Comparison of ENCODE assay signal across 1 cellular context in genomic region chr2:152471013-152471412, GRCh38.
TF ChIP-seq lines count a peak whose summit lies in the region.

No MANE protein-coding gene starts in this region.

TF ChIP-seq in HepG2, 621 proteins besides CTCF, POLR2A, EP300 and RAD21 (continued from another document and continues in another):
- TF ChIP-seq HOXA5 (CRISPR knock-in tag; IDR thresholded peaks at IDR 0.05) = 0 out of 2 replicates have a peak, but pooled peaks have one; percentile 21
- TF ChIP-seq ATF7-NPFF (CRISPR knock-in tag; IDR thresholded peaks at IDR 0.05; ENCODE audit: low read depth) = no peak
- no peak for TF ChIP-seq ZNF276 (CRISPR knock-in tag; IDR thresholded peaks at IDR 0.05; ENCODE audit: low read depth)
- TF ChIP-seq JARID2 (CRISPR knock-in tag; IDR thresholded peaks at IDR 0.05; ENCODE audit: insufficient replicate concordance) = no peak
- TF ChIP-seq ZNF136 (CRISPR knock-in tag; IDR thresholded peaks at IDR 0.05; ENCODE audit: low read depth) = no peak
- TF ChIP-seq GMEB2 (CRISPR knock-in tag; IDR thresholded peaks at IDR 0.05; ENCODE audit: low read depth) = no peak
- TF ChIP-seq GATA4 (IDR thresholded peaks at IDR 0.05; ENCODE audit: borderline replicate concordance, low read depth) = no peak
- no peak for TF ChIP-seq KAT7 (CRISPR knock-in tag; IDR thresholded peaks at IDR 0.05; ENCODE audit: borderline replicate concordance)
- TF ChIP-seq RFXAP (CRISPR knock-in tag; IDR thresholded peaks at IDR 0.05; ENCODE audit: borderline replicate concordance) = no peak
- no peak for TF ChIP-seq DZIP1 (CRISPR knock-in tag; IDR thresholded peaks at IDR 0.05)
- no peak for TF ChIP-seq MNT (IDR thresholded peaks at IDR 0.05)
- TF ChIP-seq ZNF44 (CRISPR knock-in tag; IDR thresholded peaks at IDR 0.05) = no peak
- no peak for TF ChIP-seq KLF16 (CRISPR knock-in tag; IDR thresholded peaks at IDR 0.05)
- no peak for TF ChIP-seq TCF7L2 (IDR thresholded peaks at IDR 0.05; ENCODE audit: low read depth, low read length)
- no peak for TF ChIP-seq IKZF1 (IDR thresholded peaks at IDR 0.05)
- no peak for TF ChIP-seq EZH2 (conservative IDR thresholded peaks at IDR 0.05; ENCODE audit: low read depth, low read length)
- no peak for TF ChIP-seq FOXJ3 (CRISPR knock-in tag; IDR thresholded peaks at IDR 0.05; ENCODE audit: borderline replicate concordance)
- no peak for TF ChIP-seq ZNF616 (CRISPR knock-in tag; IDR thresholded peaks at IDR 0.05; ENCODE audit: low read depth)
- no peak for TF ChIP-seq DRAP1 (CRISPR knock-in tag; IDR thresholded peaks at IDR 0.05)
- TF ChIP-seq ZGPAT (CRISPR knock-in tag; IDR thresholded peaks at IDR 0.05) = no peak
- no peak for TF ChIP-seq ZNF263 (CRISPR knock-in tag; IDR thresholded peaks at IDR 0.05)
- TF ChIP-seq RFX3 (CRISPR knock-in tag; IDR thresholded peaks at IDR 0.05) = no peak
- no peak for TF ChIP-seq LCORL (IDR thresholded peaks at IDR 0.05)
- TF ChIP-seq LCORL (CRISPR knock-in tag; IDR thresholded peaks at IDR 0.05) = no peak
- no peak for TF ChIP-seq MED13 (CRISPR knock-in tag; IDR thresholded peaks at IDR 0.05)
- no peak for TF ChIP-seq TOPORS (CRISPR knock-in tag; IDR thresholded peaks at IDR 0.05)
- TF ChIP-seq ZNF138 (CRISPR knock-in tag; IDR thresholded peaks at IDR 0.05; ENCODE audit: low read depth) = no peak
- no peak for TF ChIP-seq TCF12 (IDR thresholded peaks at IDR 0.05)
- TF ChIP-seq TCF12 (CRISPR knock-in tag; IDR thresholded peaks at IDR 0.05) = no peak
- TF ChIP-seq MLX (CRISPR knock-in tag; IDR thresholded peaks at IDR 0.05) = no peak
- TF ChIP-seq ZNF850 (CRISPR knock-in tag; conservative IDR thresholded peaks at IDR 0.05) = no peak
- no peak for TF ChIP-seq ZNF790 (CRISPR knock-in tag; IDR thresholded peaks at IDR 0.05; ENCODE audit: borderline replicate concordance)
- TF ChIP-seq NFIC (IDR thresholded peaks at IDR 0.05; ENCODE audit: low read length) = no peak
- no peak for TF ChIP-seq THAP7 (CRISPR knock-in tag; IDR thresholded peaks at IDR 0.05)
- TF ChIP-seq NFAT5 (CRISPR knock-in tag; IDR thresholded peaks at IDR 0.05) = no peak
- no peak for TF ChIP-seq EHMT2 (IDR thresholded peaks at IDR 0.05; ENCODE audit: borderline replicate concordance, low read depth, low read length)
- no peak for TF ChIP-seq ZSCAN9 (CRISPR knock-in tag; IDR thresholded peaks at IDR 0.05; ENCODE audit: borderline replicate concordance)
- no peak for TF ChIP-seq E2F5 (CRISPR knock-in tag; conservative IDR thresholded peaks at IDR 0.05)
- TF ChIP-seq RXRB (CRISPR knock-in tag; IDR thresholded peaks at IDR 0.05; ENCODE audit: borderline replicate concordance) = no peak
- TF ChIP-seq ZNF710 (CRISPR knock-in tag; IDR thresholded peaks at IDR 0.05; ENCODE audit: borderline replicate concordance) = peak; percentile 39; the same call in 1 of the 2 replicates
- no peak for TF ChIP-seq NR2F6 (IDR thresholded peaks at IDR 0.05)
- TF ChIP-seq NR2F6 (CRISPR knock-in tag; IDR thresholded peaks at IDR 0.05) = 0 out of 2 replicates have a peak, but pooled peaks have one; percentile 13
- no peak for TF ChIP-seq RBM22 (optimal IDR thresholded peaks at IDR 0.05; ENCODE audit: low read length)
- TF ChIP-seq ZBTB7B (CRISPR knock-in tag; IDR thresholded peaks at IDR 0.05) = no peak
- no peak for TF ChIP-seq ZNF101 (CRISPR knock-in tag; IDR thresholded peaks at IDR 0.05; ENCODE audit: borderline replicate concordance, low read depth)
- no peak for TF ChIP-seq MYC (CRISPR knock-in tag; IDR thresholded peaks at IDR 0.05; ENCODE audit: borderline replicate concordance)
- no peak for TF ChIP-seq ZNF788 (CRISPR knock-in tag; IDR thresholded peaks at IDR 0.05; ENCODE audit: borderline replicate concordance)
